8 cellular contexts compared by ENCODE assay signal in genomic region chr5:153965102-153965645, GRCh38.
DNase-seq lines count a peak whose midpoint lies in the region; ATAC-seq, FAIRE-seq and TF ChIP-seq lines count a peak whose summit lies in the region.

No MANE protein-coding gene starts in this region.

- TF ChIP-seq CTCF in heart left ventricle (IDR thresholded peaks at IDR 0.05) (peak; percentile 70 to 93 (median 87)), prostate gland (IDR thresholded peaks at IDR 0.05) (peak; percentile 31 to 66 (median 62))

- H3K9me3 ChIP-seq in heart left ventricle (no peaks in the 10 kb centered on the region), prostate gland (no peaks in the 10 kb centered on the region)

- H3K36me3 ChIP-seq in heart left ventricle (no peaks in the 10 kb centered on the region), prostate gland (no peaks in the 10 kb centered on the region)

- peaks cover 9% of the 10 kb centered on the region for H3K4me1 Mint-ChIP-seq in activated naive CD8-positive, alpha-beta T cell treated with anti-CD3 and anti-CD28 coated beads for 36 hours

- ATAC-seq in heart left ventricle, result peak; percentile 60 to 82 (median 76)
- no peak for ATAC-seq in HG03025 (IDR thresholded peaks at IDR 0.05; ENCODE audit: low FRiP score, unreplicated experiment)

- peaks cover 0 to 9% (median 0%) of the 10 kb centered on the region in 12 donors for H3K4me1 ChIP-seq in heart left ventricle
- H3K4me1 ChIP-seq in prostate gland (replicated peaks), result no peaks in the 10 kb centered on the region

- no peaks in the 10 kb centered on the region for H3K36me3 Mint-ChIP-seq in activated naive CD8-positive, alpha-beta T cell treated with anti-CD3 and anti-CD28 coated beads for 36 hours

- no peak overlapping the region for H3K27ac ChIP-seq in heart left ventricle
- H3K27ac ChIP-seq in prostate gland, result no peak overlapping the region

- FAIRE-seq in GM19239 (lab: Jason Lieb, UNC), result peak; percentile 89

- 20 to 29% (median 24%) methylated on average over 7 of the region's 7 CpGs for WGBS in heart left ventricle, 4 donors
- 28% methylated on average over 7 of the region's 7 CpGs for WGBS in prostate gland

- TF ChIP-seq POLR2A in heart left ventricle (IDR thresholded peaks at IDR 0.05), result no peak
- no peak for TF ChIP-seq POLR2A in prostate gland (IDR thresholded peaks at IDR 0.05)

- H3K4me3 Mint-ChIP-seq in activated naive CD8-positive, alpha-beta T cell treated with anti-CD3 and anti-CD28 coated beads for 36 hours, result no peak overlapping the region

- DNase-seq in COLO668 (lab: John Stamatoyannopoulos, UW; ENCODE audit: unreplicated experiment) (peak; percentile 42), GM19239 (ENCODE audit: insufficient read length, low spot score) (peak; percentile 67), HK-2 (ENCODE audit: unreplicated experiment) (peak; percentile 30), NOMO-1 (lab: John Stamatoyannopoulos, UW; ENCODE audit: unreplicated experiment in 2 of 2) (peak; percentile 5 to 46), heart left ventricle (peak in 2 of 5 donors; percentile 35 to 39), prostate gland (ENCODE audit: low spot score) (no peak)
- DNase-seq in activated naive CD8-positive, alpha-beta T cell treated with anti-CD3 and anti-CD28 coated beads for 36 hours, result peak; percentile 48

- H3K27me3 ChIP-seq in heart left ventricle, result no peaks in the 10 kb centered on the region
- no peaks in the 10 kb centered on the region for H3K27me3 ChIP-seq in prostate gland (replicated peaks; ENCODE audit: insufficient read depth)

- peak overlapping the region in 2 of 12 donors; percentile 34 to 37 for H3K4me3 ChIP-seq in heart left ventricle
- no peak overlapping the region for H3K4me3 ChIP-seq in prostate gland

- no peaks in the 10 kb centered on the region for H3K9me3 Mint-ChIP-seq in activated naive CD8-positive, alpha-beta T cell treated with anti-CD3 and anti-CD28 coated beads for 36 hours

- intact Hi-C loops in heart left ventricle (cut with DNase I), result loop anchor here (2.0 to 10.0 kb wide), 8 partner anchors 468 to 1433 kb away; no protein-coding TSS in a partner anchor
- intact Hi-C loops in prostate gland (cut with DNase I), result loop anchor here (2.0 to 5.0 kb wide), 2 partner anchors 473 to 1432 kb away; partner anchors contain the start of gene GRIA1

- peaks cover 4% of the 10 kb centered on the region for H3K27me3 Mint-ChIP-seq in activated naive CD8-positive, alpha-beta T cell treated with anti-CD3 and anti-CD28 coated beads for 36 hours

- H3K27ac Mint-ChIP-seq in activated naive CD8-positive, alpha-beta T cell treated with anti-CD3 and anti-CD28 coated beads for 36 hours, result no peak overlapping the region
